ENCODE assay signal across 34 cellular contexts in genomic region chr3:177079684-177080083, GRCh38.
"Had no signal": no experiment of that assay in that cellular context is flagged by ENCODE, and none has a peak within 500 bp of the region (broad histone marks: within the 10 kb centered on the region; RNA-seq: fewer than 3 reads in every experiment).

No MANE protein-coding gene starts in this region.

- H3K27me3 ChIP-seq: cardiac muscle cell had no signal

- H3K4me3 ChIP-seq: cardiac muscle cell had no signal

- H3K4me3 Mint-ChIP-seq: activated B cell treated with CpG ODN at 0.5 μM for 24 hours; activated CD4-positive, alpha-beta memory T cell treated with anti-CD3 and anti-CD28 coated beads, Interleukin-2, amount 10 ng/mL, durations not matched to agents 7 days and 5 days; activated CD8-positive, alpha-beta memory T cell treated with anti-CD3 and anti-CD28 coated beads, Interleukin-2, amount 10 ng/mL, durations not matched to agents 7 days and 5 days; activated naive CD4-positive, alpha-beta T cell treated with anti-CD3 and anti-CD28 coated beads for 36 hours; T-cell had no signal

- H3K27me3 Mint-ChIP-seq: activated B cell treated with CpG ODN at 0.5 μM for 24 hours; activated CD4-positive, alpha-beta memory T cell treated with anti-CD3 and anti-CD28 coated beads, Interleukin-2, amount 10 ng/mL, durations not matched to agents 7 days and 5 days; activated CD8-positive, alpha-beta memory T cell treated with anti-CD3 and anti-CD28 coated beads, Interleukin-2, amount 10 ng/mL, durations not matched to agents 7 days and 5 days; T-cell had no signal

- H3K9me3 Mint-ChIP-seq: activated naive CD4-positive, alpha-beta T cell treated with anti-CD3 and anti-CD28 coated beads, Interleukin-2, amount 50 U/mL, for 72 hours; activated T-helper 2 cell treated with anti-CD3 and anti-CD28 coated beads, Interferon-gamma antibody, Interleukin-2, Interleukin-4, amounts not matched to agents 10 μg/mL and 5 μg/mL and 100 μg/mL, durations not matched to agents 14 hours and 24 hours and 36 hours; T-cell had no signal

- DNase-seq: activated B cell treated with CpG ODN at 0.5 μM for 24 hours; activated CD4-positive, alpha-beta memory T cell treated with anti-CD3 and anti-CD28 coated beads, Interleukin-2, amount 10 ng/mL, durations not matched to agents 7 days and 5 days; activated CD4-positive, alpha-beta T cell treated with anti-CD3 and anti-CD28 coated beads for 4 hours; activated CD4-positive, CD25-positive, alpha-beta regulatory T cell treated with anti-CD3 and anti-CD28 coated beads, Interleukin-2, amount 50 U/mL, for 72 hours; activated CD8-positive, alpha-beta memory T cell treated with anti-CD3 and anti-CD28 coated beads for 24 hours; activated CD8-positive, alpha-beta memory T cell treated with anti-CD3 and anti-CD28 coated beads, Interleukin-2, amount 10 ng/mL, durations not matched to agents 7 days and 5 days; activated CD8-positive, alpha-beta memory T cell treated with anti-CD3 and anti-CD28 coated beads, Interleukin-2, amount 50 U/mL, for 48 hours; activated gamma-delta T cell treated with Interleukin-2 at 50 U/mL for 16 hours; activated naive CD4-positive, alpha-beta T cell treated with anti-CD3 and anti-CD28 coated beads for 36 hours; amniotic stem cell; aorta; NCI-H1092 treated with DMSO at 0.1 percent for 48 hours; NCI-H1417; NCI-H146; NCI-H187; NCI-H2029 treated with DMSO at 0.1 percent for 48 hours; NCI-H2107; NCI-H2171; NCI-H510A; NCI-H526; NCI-H748 treated with DMSO at 0.1 percent for 48 hours; NK-92 treated with Interleukin-12 subunit alpha and Interleukin-12 subunit beta, amount 100 ng/mL, for 24 hours; PC-3; SIG-M5; T-cell; T-helper 2 cell; T-helper 9 cell had no signal

- ATAC-seq: activated CD8-positive, alpha-beta memory T cell treated with anti-CD3 and anti-CD28 coated beads, Interleukin-2, amount 10 ng/mL, durations not matched to agents 7 days and 5 days; activated naive CD4-positive, alpha-beta T cell treated with anti-CD3 and anti-CD28 coated beads, Interleukin-2, amount 50 U/mL, for 72 hours; PC-3; Right ventricle myocardium inferior; SK-N-SH treated with all-trans-retinoic acid at 6 μM for 48 hours; T-cell had no signal

- H3K4me2 ChIP-seq: KMS-11 had no signal

- H3K9ac ChIP-seq: KMS-11 had no signal

- H3K27ac ChIP-seq: cardiac muscle cell, KMS-11, RWPE1 had no signal

- H3K27ac Mint-ChIP-seq: activated B cell treated with CpG ODN at 0.5 μM for 24 hours; activated CD4-positive, alpha-beta memory T cell treated with anti-CD3 and anti-CD28 coated beads, Interleukin-2, amount 10 ng/mL, durations not matched to agents 7 days and 5 days; activated CD8-positive, alpha-beta memory T cell treated with anti-CD3 and anti-CD28 coated beads, Interleukin-2, amount 10 ng/mL, durations not matched to agents 7 days and 5 days; activated naive CD4-positive, alpha-beta T cell treated with anti-CD3 and anti-CD28 coated beads for 36 hours; activated naive CD4-positive, alpha-beta T cell treated with anti-CD3 and anti-CD28 coated beads, Interleukin-2, amount 50 U/mL, for 72 hours; activated T-helper 2 cell treated with anti-CD3 and anti-CD28 coated beads, Interferon-gamma antibody, Interleukin-2, Interleukin-4, amounts not matched to agents 10 μg/mL and 5 μg/mL and 100 μg/mL, durations not matched to agents 14 hours and 24 hours and 36 hours; T-cell had no signal
